ENCODE assay signal across 1 cellular context in the genomic region with DNA sequence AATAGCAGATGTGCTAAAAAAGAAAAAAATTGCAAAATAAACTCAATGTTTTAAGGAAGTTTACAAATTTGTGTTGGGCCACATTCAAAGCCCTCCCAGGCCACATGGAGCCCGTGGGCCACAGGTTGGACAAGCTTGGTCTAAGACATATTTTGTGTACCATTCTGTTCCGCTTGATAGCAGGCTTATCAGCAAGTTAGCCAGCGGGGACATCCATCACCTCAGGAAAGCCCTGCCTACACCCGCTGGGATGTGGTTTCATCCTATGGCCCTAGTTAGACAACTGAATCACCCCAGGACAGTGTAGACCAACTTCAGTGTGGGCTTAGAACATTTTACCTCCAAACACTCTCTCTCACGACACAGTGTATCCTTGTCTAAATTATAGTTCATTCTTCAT.
A peak's percentile ranks its signal among the peaks of the same experiment; 100 is the strongest.
TF ChIP-seq lines count a peak whose summit lies in the region.

No MANE protein-coding gene starts in this region.

TF ChIP-seq in K562, 482 proteins besides CTCF, POLR2A, EP300 and RAD21 (continued from another document):
- TF ChIP-seq UBTF (IDR thresholded peaks at IDR 0.05; ENCODE audit: borderline replicate concordance in 1 of 2, low read depth in 2 of 2, low read length in 2 of 2) (no peak), DPF2 (IDR thresholded peaks at IDR 0.05) (0 out of 2 replicates have a peak, but pooled peaks have one; percentile 26), SREBF2 (CRISPR knock-in tag; IDR thresholded peaks at IDR 0.05) (no peak), TRIM24 (IDR thresholded peaks at IDR 0.05) (no peak)
